In the genomic region with DNA sequence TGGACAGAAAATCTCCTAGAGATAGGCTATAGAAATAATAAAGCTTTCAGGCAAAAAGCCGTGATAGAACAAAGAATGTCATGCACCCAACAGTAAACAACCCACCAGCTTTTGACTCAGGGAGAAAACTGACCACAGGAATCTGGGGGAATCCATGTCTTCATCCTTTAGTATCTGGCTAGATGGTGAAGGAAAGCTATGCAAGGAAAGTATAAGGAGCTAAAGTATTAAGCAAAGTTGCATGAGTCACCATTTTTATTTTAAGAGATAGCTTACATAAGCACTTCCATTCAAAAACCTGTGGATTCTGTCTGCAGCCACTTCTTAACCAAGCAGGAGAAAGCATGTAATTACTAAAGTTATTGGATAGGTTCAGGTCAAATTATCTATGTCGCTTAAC, we compare ENCODE assay signal across 15 cellular contexts.
DNase-seq lines count a peak whose midpoint lies in the region; ATAC-seq and TF ChIP-seq lines count a peak whose summit lies in the region.
"Had no signal": no experiment of that assay in that cellular context is flagged by ENCODE, and none has a peak within 500 bp of the region (broad histone marks: within the 10 kb centered on the region; RNA-seq: fewer than 3 reads in every experiment).

No MANE protein-coding gene starts in this region.

- no peaks in the 10 kb centered on the region for H4K20me1 ChIP-seq in PC-3 (ENCODE audit: low read length)

- H3K27me3 ChIP-seq in PC-3 (ENCODE audit: low read length) = no peaks in the 10 kb centered on the region
- H3K27me3 ChIP-seq in mesendoderm (ENCODE audit: insufficient read depth, low read length, poor library complexity) = no peaks in the 10 kb centered on the region
- H3K27me3 ChIP-seq: tibial artery had no signal

- H3K4me2 ChIP-seq in PC-3 (ENCODE audit: low read length) = no peak overlapping the region
- no peak overlapping the region for H3K4me2 ChIP-seq in mesendoderm (ENCODE audit: low read length)

- no peak overlapping the region for H2BK15ac ChIP-seq in mesendoderm (replicated peaks; ENCODE audit: low read depth)

- H3K4me3 ChIP-seq in PC-3 (ENCODE audit: low read length) = no peak overlapping the region
- H3K4me3 ChIP-seq in cardiac fibroblast (replicated peaks in 1 of 2; ENCODE audit: low read depth in 2 of 2, low read length in 2 of 2) = no peak overlapping the region
- H3K4me3 ChIP-seq in mesendoderm (ENCODE audit: low read length) = no peak overlapping the region
- H3K4me3 ChIP-seq: tibial artery had no signal

- no peaks in the 10 kb centered on the region for H3K9me2 ChIP-seq in PC-3 (replicated peaks; ENCODE audit: low read length)

- peak; percentile 86 for ATAC-seq in PC-3
- ATAC-seq in HG03097 (IDR thresholded peaks at IDR 0.05; ENCODE audit: low FRiP score, unreplicated experiment) = no peak
- no peak for ATAC-seq in GM19395 (IDR thresholded peaks at IDR 0.05; ENCODE audit: unreplicated experiment)
- ATAC-seq in GM18867 (IDR thresholded peaks at IDR 0.05; ENCODE audit: unreplicated experiment) = no peak
- ATAC-seq: activated T-helper 17 cell treated with anti-CD3 and anti-CD28 coated beads, Interleukin-2, amount 50 U/mL, for 72 hours; HepG2 had no signal

- no peaks in the 10 kb centered on the region for H3K4me1 Mint-ChIP-seq in Calu3 (ENCODE audit: low read depth, unreplicated experiment)
- H3K4me1 Mint-ChIP-seq: activated T-helper 17 cell treated with anti-CD3 and anti-CD28 coated beads, Interleukin-2, amount 50 U/mL, for 72 hours had no signal

- no peaks in the 10 kb centered on the region for H3K9me3 ChIP-seq in PC-3 (ENCODE audit: low read length)
- H3K9me3 ChIP-seq: tibial artery had no signal

- H3K18ac ChIP-seq in mesendoderm (ENCODE audit: low read length) = no peak overlapping the region

- no peaks in the 10 kb centered on the region for H3K36me3 ChIP-seq in PC-3 (ENCODE audit: low read depth, low read length)
- no peaks in the 10 kb centered on the region for H3K36me3 ChIP-seq in mesendoderm (ENCODE audit: control insufficient read depth, insufficient read depth, low read length)
- H3K36me3 ChIP-seq: tibial artery had no signal

- H3K9me3 Mint-ChIP-seq in Calu3 (ENCODE audit: low read depth, unreplicated experiment) = no peaks in the 10 kb centered on the region

- POLR2A ChIA-PET in PC-3 (lab: Charles Lee; ENCODE audit: unreplicated experiment) = interaction anchor here (0.6 kb wide), 1 partner anchor 219 kb away, joined by 3 read pairs; no protein-coding TSS in a partner anchor

- DNase-seq in Daoy (ENCODE audit: low read depth) (peak; percentile 1), PC-3 (peak; percentile 59), cardiac fibroblast (ENCODE audit: low read depth in 2 of 2) (peak; percentile 0 to 2), mesendoderm (peak; percentile 35), Calu3 (no peak)
- DNase-seq: activated CD4-positive, alpha-beta memory T cell treated with anti-CD3 and anti-CD28 coated beads for 36 hours; AML-193; aorta; NCI-H1105 treated with DMSO at 0.1 percent for 48 hours; tibial artery had no signal

- no peak overlapping the region for H4K5ac ChIP-seq in mesendoderm (ENCODE audit: low read length)

- no peak overlapping the region for H3K27ac ChIP-seq in PC-3 (ENCODE audit: low read length)
- H3K27ac ChIP-seq in mesendoderm (ENCODE audit: low read depth, low read length) = no peak overlapping the region
- H3K27ac ChIP-seq: tibial artery had no signal

- H3K4me3 Mint-ChIP-seq in Calu3 (ENCODE audit: low read depth, unreplicated experiment) = no peak overlapping the region
- H3K4me3 Mint-ChIP-seq: activated CD4-positive, alpha-beta memory T cell treated with anti-CD3 and anti-CD28 coated beads for 36 hours; activated T-helper 17 cell treated with anti-CD3 and anti-CD28 coated beads, Interleukin-2, amount 50 U/mL, for 72 hours had no signal

- TF ChIP-seq CTCF in PC-3 (conservative IDR thresholded peaks at IDR 0.05; ENCODE audit: low read depth, low read length) (no peak), cardiac fibroblast (IDR thresholded peaks at IDR 0.05; ENCODE audit: low read depth, low read length) (no peak), Calu3 (IDR thresholded peaks at IDR 0.05; ENCODE audit: unreplicated experiment) (no peak)

- no peaks in the 10 kb centered on the region for H3F3A ChIP-seq in PC-3 (ENCODE audit: low read length, unreplicated experiment)

- no peak overlapping the region for H3K27ac Mint-ChIP-seq in Calu3 (ENCODE audit: unreplicated experiment)
- H3K27ac Mint-ChIP-seq: activated CD4-positive, alpha-beta memory T cell treated with anti-CD3 and anti-CD28 coated beads for 36 hours; activated T-helper 17 cell treated with anti-CD3 and anti-CD28 coated beads, Interleukin-2, amount 50 U/mL, for 72 hours had no signal

- H3K27me3 Mint-ChIP-seq in Calu3 (ENCODE audit: unreplicated experiment) = no peaks in the 10 kb centered on the region
- H3K27me3 Mint-ChIP-seq: activated CD4-positive, alpha-beta memory T cell treated with anti-CD3 and anti-CD28 coated beads for 36 hours; activated T-helper 17 cell treated with anti-CD3 and anti-CD28 coated beads, Interleukin-2, amount 50 U/mL, for 72 hours had no signal

- no peak overlapping the region for H2BK120ac ChIP-seq in mesendoderm (ENCODE audit: low read depth, low read length)

- no peak overlapping the region for H3K56ac ChIP-seq in mesendoderm (ENCODE audit: low read length)

- H2AFZ ChIP-seq in PC-3 (ENCODE audit: low read length) = no peak overlapping the region

- H3K4me1 ChIP-seq in PC-3 (ENCODE audit: insufficient read depth, low read length) (peaks cover 11% of the 10 kb centered on the region), mesendoderm (ENCODE audit: control insufficient read depth, low read depth, low read length) (no peaks in the 10 kb centered on the region)
- H3K4me1 ChIP-seq: tibial artery had no signal

- H3K23ac ChIP-seq in mesendoderm (ENCODE audit: low read length) = no peak overlapping the region

- H3K9ac ChIP-seq in PC-3 (ENCODE audit: low read length) (no peak overlapping the region), mesendoderm (ENCODE audit: low read length) (no peak overlapping the region)

- CTCF ChIA-PET in PC-3 (lab: Charles Lee) = no interaction called here
- CTCF ChIA-PET in Calu3 (lab: Charles Lee) = no interaction called here

- H3K79me2 ChIP-seq in PC-3 (ENCODE audit: low read length) (no peaks in the 10 kb centered on the region), mesendoderm (ENCODE audit: control insufficient read depth, insufficient read depth, low read length) (no peaks in the 10 kb centered on the region)

- no peak overlapping the region for H2BK5ac ChIP-seq in mesendoderm (ENCODE audit: low read length)

- H3K36me3 Mint-ChIP-seq in Calu3 (ENCODE audit: insufficient read depth, unreplicated experiment) = no peaks in the 10 kb centered on the region
- H3K36me3 Mint-ChIP-seq: activated CD4-positive, alpha-beta memory T cell treated with anti-CD3 and anti-CD28 coated beads for 36 hours had no signal

- no peak overlapping the region for H4K8ac ChIP-seq in mesendoderm (ENCODE audit: low read depth, low read length)

- BruUV-seq in PC-3 (replicated peaks; lab: Mats Ljungman, UMichigan) (no TSS peak), Calu3 (replicated peaks; lab: Mats Ljungman, UMichigan) (no TSS peak)

- H2AK5ac ChIP-seq in mesendoderm (ENCODE audit: low read length) = no peak overlapping the region

- no CpG with 5 or more reads among the region's 2 CpGs for WGBS in mesendoderm (ENCODE audit: extremely low coverage, insufficient coverage, low lambda C conversion rate)

- H3K79me1 ChIP-seq in mesendoderm (ENCODE audit: low read length) = no peaks in the 10 kb centered on the region

- H3K4ac ChIP-seq in mesendoderm (ENCODE audit: low read depth, low read length) = no peak overlapping the region

- intact Hi-C loops in PC-3 (cut with micrococcal nuclease) (no loop called here), Calu3 (cut with micrococcal nuclease; ENCODE audit: unreplicated experiment) (no loop called here)
